ENCODE assay signal across 9 cellular contexts in genomic region chr17:68599091-68599872, GRCh38. TPM values are rescaled to one million over a fixed set of nuclear protein-coding genes. Genes with fewer than 3 reads are reported as not detected.
DNase-seq lines count a peak whose midpoint lies in the region; ATAC-seq and TF ChIP-seq lines count a peak whose summit lies in the region.
"Had no signal": no experiment of that assay in that cellular context is flagged by ENCODE, and none has a peak within 500 bp of the region (broad histone marks: within the 10 kb centered on the region; RNA-seq: fewer than 3 reads in every experiment).

No MANE protein-coding gene starts in this region.

- no peaks in the 10 kb centered on the region for H3K9me3 ChIP-seq in CD4-positive, alpha-beta memory T cell (ENCODE audit: control insufficient read depth in 1 of 2, low read length in 2 of 2)
- H3K9me3 ChIP-seq in Peyer's patch = no peaks in the 10 kb centered on the region
- no peaks in the 10 kb centered on the region for H3K9me3 ChIP-seq in body of pancreas

- peaks cover 8 to 30% (median 19%) of the 10 kb centered on the region in 4 donors for H3K4me1 Mint-ChIP-seq in CD4-positive, alpha-beta memory T cell
- peaks cover 8% of the 10 kb centered on the region for H3K4me1 Mint-ChIP-seq in osteocyte (ENCODE audit: unreplicated experiment)

- no peaks in the 10 kb centered on the region for H3K36me3 Mint-ChIP-seq in CD4-positive, alpha-beta memory T cell
- no peaks in the 10 kb centered on the region for H3K36me3 Mint-ChIP-seq in osteocyte (ENCODE audit: unreplicated experiment)

- no peaks in the 10 kb centered on the region for H3K36me3 ChIP-seq in CD4-positive, alpha-beta memory T cell (ENCODE audit: insufficient read depth, low read length)
- H3K36me3 ChIP-seq in Peyer's patch (no peaks in the 10 kb centered on the region), body of pancreas (replicated peaks in 1 of 2; ENCODE audit: insufficient read depth in 1 of 2, low read depth in 2 of 2) (no peaks in the 10 kb centered on the region)

- POLR2A ChIA-PET in CD4-positive, alpha-beta memory T cell (lab: Charles Lee; ENCODE audit: partially characterized antibody) = no interaction called here

- TF ChIP-seq POLR2A in Peyer's patch (IDR thresholded peaks at IDR 0.05) (no peak), body of pancreas (IDR thresholded peaks at IDR 0.05) (no peak)

- intact Hi-C loops in CD4-positive, alpha-beta memory T cell (cut with micrococcal nuclease) = no loop called here
- intact Hi-C loops in body of pancreas (cut with DNase I) = no loop called here

- H3K27ac ChIP-seq in CD4-positive, alpha-beta memory T cell (ENCODE audit: low read depth, low read length) = no peak overlapping the region
- H3K27ac ChIP-seq in Peyer's patch (peak overlapping the region in 3 of 4 donors; percentile 22 to 63 (median 59)), body of pancreas (peak overlapping the region in 1 of 4 donors; percentile 46)

- peaks cover 13% of the 10 kb centered on the region for H3K4me1 ChIP-seq in CD4-positive, alpha-beta memory T cell (ENCODE audit: insufficient read depth, low read length)
- H3K4me1 ChIP-seq in Peyer's patch (peaks cover 0 to 18% (median 5%) of the 10 kb centered on the region in 4 donors), body of pancreas (peaks cover 18% of the 10 kb centered on the region)

- peaks cover 8% of the 10 kb centered on the region for H3K27me3 ChIP-seq in CD4-positive, alpha-beta memory T cell (ENCODE audit: insufficient read depth, low read length)
- H3K27me3 ChIP-seq in Peyer's patch = peaks cover 0 to 19% of the 10 kb centered on the region in 2 donors
- H3K27me3 ChIP-seq in body of pancreas = peaks cover 0 to 4% of the 10 kb centered on the region in 2 donors

- H3K4me3 ChIP-seq in CD4-positive, alpha-beta memory T cell (ENCODE audit: low read length in 2 of 2) = no peak overlapping the region
- H3K4me3 ChIP-seq in Peyer's patch = peak overlapping the region; percentile 37 to 52 (median 42)
- H3K4me3 ChIP-seq in foreskin fibroblast (ENCODE audit: low read depth in 1 of 2, low read length in 2 of 2) = peak overlapping the region; percentile 62 to 75
- H3K4me3 ChIP-seq in body of pancreas = no peak overlapping the region

- WGBS in body of pancreas, 2 donors = 74 to 79% methylated on average over 11 of the region's 11 CpGs

- no peak for ATAC-seq in HG03139 (IDR thresholded peaks at IDR 0.05; ENCODE audit: unreplicated experiment)
- no peak for ATAC-seq in body of pancreas

- no peak overlapping the region for H3K27ac Mint-ChIP-seq in CD4-positive, alpha-beta memory T cell
- H3K27ac Mint-ChIP-seq in osteocyte (ENCODE audit: unreplicated experiment) = no peak overlapping the region

- CTCF ChIA-PET in CD4-positive, alpha-beta memory T cell (lab: Charles Lee; ENCODE audit: partially characterized antibody) = no interaction called here

- DNase-seq in CD4-positive, alpha-beta memory T cell = no peak
- DNase-seq in Peyer's patch (no peak), foreskin fibroblast (peak; percentile 45 to 83), osteocyte (ENCODE audit: extremely low spot score, unreplicated experiment) (peak; percentile 13), NCI-H128 (lab: John Stamatoyannopoulos, UW; ENCODE audit: unreplicated experiment) (no peak), body of pancreas (no peak), iPS-NIHi7 (ENCODE audit: extremely low spot score) (no peak)
- DNase-seq: NCI-H2029 treated with DMSO at 0.1 percent for 48 hours had no signal

- peaks cover 54 to 76% of the 10 kb centered on the region in 2 donors for H3K27me3 Mint-ChIP-seq in CD4-positive, alpha-beta memory T cell
- H3K27me3 Mint-ChIP-seq in osteocyte (ENCODE audit: unreplicated experiment) = peaks cover 77% of the 10 kb centered on the region

- TF ChIP-seq CTCF in Peyer's patch (IDR thresholded peaks at IDR 0.05) (no peak), foreskin fibroblast (IDR thresholded peaks at IDR 0.05; ENCODE audit: low read depth, low read length) (no peak), osteocyte (IDR thresholded peaks at IDR 0.05) (no peak), body of pancreas (IDR thresholded peaks at IDR 0.05) (no peak)

- H3K4me3 Mint-ChIP-seq in CD4-positive, alpha-beta memory T cell = peak overlapping the region in 7 of 8 donors; percentile 62 to 86 (median 74)
- peak overlapping the region; percentile 67 for H3K4me3 Mint-ChIP-seq in osteocyte (ENCODE audit: unreplicated experiment)

- H3K9me3 Mint-ChIP-seq in CD4-positive, alpha-beta memory T cell = no peaks in the 10 kb centered on the region
- H3K9me3 Mint-ChIP-seq in osteocyte (ENCODE audit: unreplicated experiment) = no peaks in the 10 kb centered on the region

RNA-seq across cellular contexts. Expression of gene FAM20A, which starts 1.9 kb away (rescaled TPM):
- total RNA-seq in CD4-positive, alpha-beta memory T cell = not detected
- polyA plus RNA-seq in CD4-positive, alpha-beta memory T cell = under 1 TPM in 1 of 2 donors, not detected in 1; 0.08 TPM
- total RNA-seq in Peyer's patch = 1 to 10 TPM in 3 of 4 donors, not detected in 1; 2.4 to 3.5 (median 2.5) TPM
- total RNA-seq in osteocyte = not detected in 2 replicates
- total RNA-seq in body of pancreas = 1 to 10 TPM in 1 of 2 donors, under 1 TPM in 1; under 0.01 to 1.3 TPM

Comparison
In these comparisons a context has a peak if more than half of its experiments do, and no peak if none do; other contexts are left out.
1. DNase-seq: peak in foreskin fibroblast (2 of 2) and osteocyte (single experiment); none in CD4-positive, alpha-beta memory T cell (0 of 5), Peyer's patch (0 of 3), NCI-H128 (single experiment), body of pancreas (0 of 4) and iPS-NIHi7 (single experiment).
2. H3K4me3 ChIP-seq: peak in Peyer's patch (4 of 4) and foreskin fibroblast (2 of 2); none in CD4-positive, alpha-beta memory T cell (0 of 2) and body of pancreas (0 of 2).